ENCODE assay signal across 8 cellular contexts in genomic region chr12:6295187-6295811, GRCh38. TPM values are rescaled to one million over a fixed set of nuclear protein-coding genes. Genes with fewer than 3 reads are reported as not detected.
DNase-seq lines count a peak whose midpoint lies in the region; TF ChIP-seq lines count a peak whose summit lies in the region.

No MANE protein-coding gene starts in this region.

- in situ Hi-C loops in HAP-1 (cut with MboI; ENCODE audit: low sequenced_read_pairs): no loop called here

- H3K4me1 ChIP-seq in HAP-1: peaks cover 24% of the 10 kb centered on the region
- H3K4me1 ChIP-seq in sigmoid colon: peaks cover 0 to 23% (median 16%) of the 10 kb centered on the region in 4 donors

- DNase-seq in HAP-1 (ENCODE audit: low spot score in 2 of 2) (peak; percentile 82 to 87), RPMI7951 (ENCODE audit: low read depth) (peak; percentile 76), foreskin melanocyte (peak; percentile 46), sigmoid colon (peak; percentile 51)
- no peak for DNase-seq in activated naive CD4-positive, alpha-beta T cell treated with Interleukin-2 at 50 U/mL for 16 hours
- DNase-seq in activated CD8-positive, alpha-beta memory T cell treated with anti-CD3 and anti-CD28 coated beads for 24 hours: no peak
- DNase-seq in activated naive CD4-positive, alpha-beta T cell treated with anti-CD3 and anti-CD28 coated beads, Interleukin-2, amount 50 U/mL, for 16 hours: no peak
- DNase-seq in central memory CD4-positive, alpha-beta T cell: no peak

- H3K9me3 ChIP-seq in HAP-1 (peaks cover 3% of the 10 kb centered on the region), sigmoid colon (no peaks in the 10 kb centered on the region)

- TF ChIP-seq CTCF in sigmoid colon (IDR thresholded peaks at IDR 0.05): no peak

- intact Hi-C loops in sigmoid colon (cut with DNase I): no loop called here

- H3K27me3 ChIP-seq in HAP-1 (ENCODE audit: low read depth) (no peaks in the 10 kb centered on the region), sigmoid colon (no peaks in the 10 kb centered on the region)

- no peak for TF ChIP-seq POLR2A in sigmoid colon (IDR thresholded peaks at IDR 0.05)

- H3K4me3 ChIP-seq in HAP-1 (no peak overlapping the region), sigmoid colon (no peak overlapping the region)

- whole genome bisulfite sequencing in sigmoid colon, 2 donors: 10 to 63% methylated on average over 5 of the region's 5 CpGs

- H3K27ac ChIP-seq in sigmoid colon: peak overlapping the region in 2 of 4 donors; percentile 50 to 53

- no peak for TF ChIP-seq EP300 in sigmoid colon (IDR thresholded peaks at IDR 0.05)

- H3K36me3 ChIP-seq in HAP-1 (replicated peaks) (no peaks in the 10 kb centered on the region), sigmoid colon (no peaks in the 10 kb centered on the region)

RNA-seq across cellular contexts. Expression of gene PLEKHG6, which starts 15.2 kb away (rescaled TPM):
- not detected in 2 replicates for total RNA-seq in RPMI7951 (2014; rRNA removed; shearing (Covaris generic))
- total RNA-seq in sigmoid colon: 1 to 10 TPM in 1 of 4 donors, under 1 TPM in 1, not detected in 2; 0.99 to 2.5 TPM
- 100 to 1,000 TPM in 1 of 3 donors, 10 to 100 TPM in 2; 61.3 to 146 (median 93.6) TPM for polyA plus RNA-seq in sigmoid colon

RNA-seq across cellular contexts. Expression of gene TNFRSF1A, which starts 46.6 kb away (rescaled TPM):
- 91.2 and 124 TPM in 2 replicates for total RNA-seq in RPMI7951 (2014; rRNA removed; shearing (Covaris generic))
- 100 to 1,000 TPM; 135 to 191 (median 176) TPM for total RNA-seq in sigmoid colon
- 100 to 1,000 TPM in 1 of 3 donors, 10 to 100 TPM in 2; 31.7 to 107 (median 74.5) TPM for polyA plus RNA-seq in sigmoid colon

Comparison
In these comparisons a context has a peak if more than half of its experiments do, and no peak if none do; other contexts are left out.
1. DNase-seq: peak in HAP-1 (2 of 2), RPMI7951 (single experiment), foreskin melanocyte (single experiment) and sigmoid colon (single experiment); none in activated naive CD4-positive, alpha-beta T cell treated with Interleukin-2 at 50 U/mL for 16 hours (single experiment), activated CD8-positive, alpha-beta memory T cell treated with anti-CD3 and anti-CD28 coated beads for 24 hours (single experiment), activated naive CD4-positive, alpha-beta T cell treated with anti-CD3 and anti-CD28 coated beads, Interleukin-2, amount 50 U/mL, for 16 hours (single experiment) and central memory CD4-positive, alpha-beta T cell (single experiment).